ENCODE assay signal across 10 cellular contexts in genomic region chr19:2237869-2238153, GRCh38. TPM values are rescaled to one million over a fixed set of nuclear protein-coding genes. Genes with fewer than 3 reads are reported as not detected.
DNase-seq lines count a peak whose midpoint lies in the region; ATAC-seq, FAIRE-seq and TF ChIP-seq lines count a peak whose summit lies in the region.
"Had no signal": no experiment of that assay in that cellular context is flagged by ENCODE, and none has a peak within 500 bp of the region (broad histone marks: within the 10 kb centered on the region; RNA-seq: fewer than 3 reads in every experiment).

No MANE protein-coding gene starts in this region.

- H3K27ac ChIP-seq in left ventricle myocardium inferior (replicated peaks) (no peak overlapping the region), K562 (ENCODE audit: extremely low read depth, low read depth, low read length) (peak overlapping the region; percentile 98)

- H3K27ac Mint-ChIP-seq in mesothelial cell of epicardium: peak overlapping the region; percentile 95

- CTCF ChIA-PET in K562 (lab: Yijun Ruan, JAX; ENCODE audit: low intra/inter-chr PET ratio): no interaction called here

- peaks cover 14% of the 10 kb centered on the region for H3K36me3 ChIP-seq in left ventricle myocardium inferior
- peaks cover 58% of the 10 kb centered on the region; the same call in 2 of the 3 replicates for H3K36me3 ChIP-seq in K562 (ENCODE audit: control insufficient read depth, insufficient read depth, low read length)

- 4% methylated on average over 6 of the region's 6 CpGs for WGBS in K562 (ENCODE audit: insufficient coverage, low coverage, missing lambda C conversion rate)

- peak overlapping the region; percentile 90 to 98 for H3K9ac ChIP-seq in K562 (ENCODE audit: insufficient read depth in 1 of 2, low read depth in 2 of 2, low read length in 2 of 2)

- peaks cover 57% of the 10 kb centered on the region for H4K20me1 ChIP-seq in K562 (replicated peaks; ENCODE audit: control insufficient read depth, insufficient read depth, low read length)

- H3K4me1 ChIP-seq in left ventricle myocardium inferior (peaks cover 94% of the 10 kb centered on the region), K562 (replicated peaks in 1 of 2; ENCODE audit: control insufficient read depth in 2 of 2, insufficient read depth in 2 of 2, low read length in 2 of 2) (peaks cover 28 to 65% of the 10 kb centered on the region in 2 experiments)

- no peak for DNase-seq in left ventricle myocardium inferior
- DNase-seq in left cardiac atrium: no peak
- no peak for DNase-seq in K562 (ENCODE audit: extremely low read depth in 1 of 4, low spot score in 3 of 4)
- no peak for DNase-seq in mesothelial cell of epicardium (ENCODE audit: low spot score in 2 of 2, unreplicated experiment in 2 of 2)
- DNase-seq in amniotic stem cell (lab: John Stamatoyannopoulos, UW): no peak
- no peak for DNase-seq in germinal center (ENCODE audit: low spot score)
- DNase-seq in cerebellar nuclear complex (lab: John Stamatoyannopoulos, UW): no peak
- DNase-seq: DMS79 treated with DMSO at 0.1 percent for 48 hours had no signal

- no peak for TF ChIP-seq POLR2A in K562 (conservative IDR thresholded peaks at IDR 0.05)

- POLR2A ChIA-PET in K562 (lab: Yijun Ruan, JAX): interaction anchor here (0.6 to 4.8 kb wide), 6 partner anchors 9 to 200 kb away, joined by 3 to 86 read pairs (median 6); no protein-coding TSS in a partner anchor

- peaks cover 5% of the 10 kb centered on the region for H3K36me3 Mint-ChIP-seq in mesothelial cell of epicardium

- H3K4me1 Mint-ChIP-seq in mesothelial cell of epicardium: peaks cover 53% of the 10 kb centered on the region

- peak; percentile 40 for FAIRE-seq in K562 (lab: Jason Lieb, UNC)

- BruUV-seq in K562 (replicated peaks; lab: Mats Ljungman, UMichigan): no TSS peak

- H3K4me3 ChIP-seq in left ventricle myocardium inferior (peak overlapping the region; percentile 98), K562 (peak overlapping the region; percentile 97)

- intact Hi-C loops in left ventricle myocardium inferior (cut with micrococcal nuclease): no loop called here
- intact Hi-C loops in left cardiac atrium (cut with DNase I): loop anchor here (5.0 to 10.0 kb wide), 2 partner anchors 34 to 83 kb away; partner anchors contain the start of gene AP3D1 (in 2 of the 2)
- intact Hi-C loops in K562 (cut with micrococcal nuclease): loop anchor here (2.0 kb wide), 1 partner anchor 25 kb away; no protein-coding TSS in a partner anchor

- no peak overlapping the region for H2AFZ ChIP-seq in K562 (ENCODE audit: low read depth, low read length)

- H3K27me3 ChIP-seq in left ventricle myocardium inferior (ENCODE audit: low read depth) (no peaks in the 10 kb centered on the region), K562 (ENCODE audit: control insufficient read depth in 2 of 2, insufficient read depth in 2 of 2, low read length in 2 of 2) (no peaks in the 10 kb centered on the region)

- TF ChIP-seq EP300 in K562 (IDR thresholded peaks at IDR 0.05; ENCODE audit: low read length): no peak

- in situ Hi-C loops in K562 (cut with MboI): loop anchor here (5.0 to 10.0 kb wide), 3 partner anchors 34 to 159 kb away; no protein-coding TSS in a partner anchor

- ATAC-seq in left cardiac atrium (no peak), K562 (no peak), GM21825 (IDR thresholded peaks at IDR 0.05; ENCODE audit: unreplicated experiment) (no peak)

- no peak for TF ChIP-seq RAD21 in K562 (CRISPR knock-in tag; conservative IDR thresholded peaks at IDR 0.05 in 1 of 2, IDR thresholded peaks at IDR 0.05 in 1 of 2)

- peaks cover 19% of the 10 kb centered on the region for H3K9me1 ChIP-seq in K562 (ENCODE audit: control insufficient read depth, insufficient read depth, low read length)

- no peaks in the 10 kb centered on the region for H3K27me3 Mint-ChIP-seq in mesothelial cell of epicardium (ENCODE audit: low read depth)

- H3K9me3 Mint-ChIP-seq in mesothelial cell of epicardium: no peaks in the 10 kb centered on the region

- peak overlapping the region; percentile 87 for H3K4me3 Mint-ChIP-seq in mesothelial cell of epicardium

- H3K9me3 ChIP-seq in left ventricle myocardium inferior (replicated peaks) (no peaks in the 10 kb centered on the region), K562 (replicated peaks; ENCODE audit: control insufficient read depth, insufficient read depth, low read depth, low read length) (no peaks in the 10 kb centered on the region)

- H3K79me2 ChIP-seq in K562 (ENCODE audit: control insufficient read depth, insufficient read depth, low read length): peaks cover 95% of the 10 kb centered on the region

- TF ChIP-seq CTCF in left ventricle myocardium inferior (IDR thresholded peaks at IDR 0.05; ENCODE audit: borderline replicate concordance) (no peak), K562 (IDR thresholded peaks at IDR 0.05 in 2 of 3, conservative IDR thresholded peaks at IDR 0.05 in 1 of 3; ENCODE audit: insufficient read depth in 2 of 3, low read depth in 1 of 3, low read length in 3 of 3) (no peak), mesothelial cell of epicardium (IDR thresholded peaks at IDR 0.05; ENCODE audit: unreplicated experiment) (no peak)

- H3K4me2 ChIP-seq in K562 (ENCODE audit: insufficient read depth, low read length): peak overlapping the region; percentile 94

RNA-seq across cellular contexts. Expression of gene SF3A2, which starts 1.2 kb away (rescaled TPM):
- total RNA-seq in left ventricle myocardium inferior (28.7 TPM), left cardiac atrium (10 to 100 TPM; 28.8 to 34.4 TPM), K562 (2014; rRNA removed) (50.3 and 111 TPM in 2 replicates), K562 (2014; rRNA removed; fragmentation: Illumina TruSeq; extraction: Trizol) (4.5 and 5.8 TPM in 2 replicates), K562 (2015; rRNA removed; fragmentation: Illumina TruSeq; extraction: Trizol) (22.8 and 30.6 TPM in 2 replicates), K562 (2021) (181 and 194 TPM in 2 replicates), mesothelial cell of epicardium (142 to 156 TPM (median 146 TPM) in 3 replicates)
- 112 and 366 TPM in 2 replicates for total RNA-seq in K562 (2011; cell fraction: chromatin; rRNA removed; ENCODE audit: low replicate concordance)
- 303 and 373 TPM in 2 replicates for total RNA-seq in K562 (2011; cell fraction: nucleolus; rRNA removed)
- 182 TPM in 2 replicates for total RNA-seq in K562 (2011; cell fraction: nucleoplasm; rRNA removed)
- polyA plus RNA-seq in K562 (2011; rRNA removed) (7.9 and 21.0 TPM in 2 replicates), K562 (2014; fragmentation: Illumina TruSeq; extraction: Trizol) (44.6 and 119 TPM in 2 replicates), K562 (2014; fragmentation: Nextera tagmentation; extraction: Ambion mirVana) (under 1 TPM; 0.17 to 0.35 TPM), K562 (2014; rRNA removed) (45.9 and 46.7 TPM in 2 replicates)
- 11.3 and 12.6 TPM in 2 replicates for polyA plus RNA-seq in K562 (2011; cell fraction: cytosol; rRNA removed)
- polyA plus RNA-seq in K562 (2011; cell fraction: nucleus; rRNA removed): 164 and 237 TPM in 2 replicates
- polyA plus RNA-seq in K562 (2012): 142 and 173 TPM in 2 replicates
- 8.5 and 10.2 TPM in 2 replicates for polyA minus RNA-seq in K562 (2011; rRNA and poly(A)+ RNA removed)
- polyA minus RNA-seq in K562 (2011; cell fraction: cytosol; rRNA and poly(A)+ RNA removed): 49.6 and 76.1 TPM in 2 replicates
- polyA minus RNA-seq in K562 (2011; cell fraction: nucleus; rRNA and poly(A)+ RNA removed): 127 and 137 TPM in 2 replicates

RNA-seq across cellular contexts. Expression of gene PLEKHJ1, which starts 1.7 kb away (rescaled TPM):
- total RNA-seq in left ventricle myocardium inferior: 47.8 TPM
- total RNA-seq in left cardiac atrium: 10 to 100 TPM; 45.2 to 45.7 TPM
- 32.2 and 114 TPM in 2 replicates for total RNA-seq in K562 (2011; cell fraction: chromatin; rRNA removed; ENCODE audit: low replicate concordance)
- 171 and 174 TPM in 2 replicates for total RNA-seq in K562 (2011; cell fraction: nucleolus; rRNA removed)
- 85.7 and 89.1 TPM in 2 replicates for total RNA-seq in K562 (2011; cell fraction: nucleoplasm; rRNA removed)
- total RNA-seq in K562 (2014; rRNA removed): 176 and 229 TPM in 2 replicates
- total RNA-seq in K562 (2014; rRNA removed; fragmentation: Illumina TruSeq; extraction: Trizol): 55.6 and 55.7 TPM in 2 replicates
- 63.9 and 65.6 TPM in 2 replicates for total RNA-seq in K562 (2015; rRNA removed; fragmentation: Illumina TruSeq; extraction: Trizol)
- 127 and 140 TPM in 2 replicates for total RNA-seq in K562 (2021)
- 65.9 and 80.2 TPM in 2 replicates for polyA plus RNA-seq in K562 (2011; rRNA removed)
- polyA plus RNA-seq in K562 (2011; cell fraction: cytosol; rRNA removed): 131 and 202 TPM in 2 replicates
- polyA plus RNA-seq in K562 (2011; cell fraction: nucleus; rRNA removed): 161 and 204 TPM in 2 replicates
- 127 and 153 TPM in 2 replicates for polyA plus RNA-seq in K562 (2012)
- 45.9 and 72.0 TPM in 2 replicates for polyA plus RNA-seq in K562 (2014; fragmentation: Illumina TruSeq; extraction: Trizol)
- 1 to 10 TPM; 1.5 to 6.8 TPM for polyA plus RNA-seq in K562 (2014; fragmentation: Nextera tagmentation; extraction: Ambion mirVana)
- 188 and 193 TPM in 2 replicates for polyA plus RNA-seq in K562 (2014; rRNA removed)
- polyA minus RNA-seq in K562 (2011; rRNA and poly(A)+ RNA removed): 12.0 and 14.7 TPM in 2 replicates
- 24.0 and 24.1 TPM in 2 replicates for polyA minus RNA-seq in K562 (2011; cell fraction: cytosol; rRNA and poly(A)+ RNA removed)
- 31.9 and 32.4 TPM in 2 replicates for polyA minus RNA-seq in K562 (2011; cell fraction: nucleus; rRNA and poly(A)+ RNA removed)
- total RNA-seq in mesothelial cell of epicardium: 73.4 to 75.6 TPM (median 73.8 TPM) in 3 replicates

RNA-seq across cellular contexts. Expression of gene AMH, which starts 11.3 kb away (rescaled TPM):
- 1.1 TPM for total RNA-seq in left ventricle myocardium inferior
- total RNA-seq in left cardiac atrium: 1 to 10 TPM in 1 of 2 donors, under 1 TPM in 1; 0.80 to 1.6 TPM
- 14.5 and 62.7 TPM in 2 replicates for total RNA-seq in K562 (2011; cell fraction: chromatin; rRNA removed; ENCODE audit: low replicate concordance)
- 48.8 and 60.2 TPM in 2 replicates for total RNA-seq in K562 (2011; cell fraction: nucleolus; rRNA removed)
- 25.7 and 35.6 TPM in 2 replicates for total RNA-seq in K562 (2011; cell fraction: nucleoplasm; rRNA removed)
- total RNA-seq in K562 (2014; rRNA removed): 9.4 and 10.7 TPM in 2 replicates
- 0.13 and 0.29 TPM in 2 replicates for total RNA-seq in K562 (2014; rRNA removed; fragmentation: Illumina TruSeq; extraction: Trizol)
- 2.6 and 3.5 TPM in 2 replicates for total RNA-seq in K562 (2015; rRNA removed; fragmentation: Illumina TruSeq; extraction: Trizol)
- 22.2 and 27.4 TPM in 2 replicates for total RNA-seq in K562 (2021)
- 1.7 and 3.6 TPM in 2 replicates for polyA plus RNA-seq in K562 (2011; rRNA removed)
- polyA plus RNA-seq in K562 (2011; cell fraction: cytosol; rRNA removed): 2.2 and 9.1 TPM in 2 replicates
- 52.0 and 130 TPM in 2 replicates for polyA plus RNA-seq in K562 (2011; cell fraction: nucleus; rRNA removed)
- polyA plus RNA-seq in K562 (2012): 14.9 and 33.7 TPM in 2 replicates
- 1.5 and 4.0 TPM in 2 replicates for polyA plus RNA-seq in K562 (2014; fragmentation: Illumina TruSeq; extraction: Trizol)
- not detected for polyA plus RNA-seq in K562 (2014; fragmentation: Nextera tagmentation; extraction: Ambion mirVana)
- 19.2 and 23.6 TPM in 2 replicates for polyA plus RNA-seq in K562 (2014; rRNA removed)
- 0.09 and 0.18 TPM in 2 replicates for polyA minus RNA-seq in K562 (2011; rRNA and poly(A)+ RNA removed)
- polyA minus RNA-seq in K562 (2011; cell fraction: cytosol; rRNA and poly(A)+ RNA removed): 2.0 and 3.7 TPM in 2 replicates
- 5.4 and 8.2 TPM in 2 replicates for polyA minus RNA-seq in K562 (2011; cell fraction: nucleus; rRNA and poly(A)+ RNA removed)
- total RNA-seq in mesothelial cell of epicardium: 42.4 to 50.1 TPM (median 44.5 TPM) in 3 replicates

RNA-seq across cellular contexts. Expression of gene JSRP1, which starts 18.4 kb away (rescaled TPM):
- total RNA-seq in left ventricle myocardium inferior: 0.36 TPM
- under 1 TPM in 1 of 2 donors, not detected in 1; 0.27 TPM for total RNA-seq in left cardiac atrium
- total RNA-seq in K562 (2011; cell fraction: chromatin; rRNA removed; ENCODE audit: low replicate concordance): 1.7 TPM in 1 of 2 replicates, not detected in the other
- 0.92 TPM in 1 of 2 replicates, not detected in the other for total RNA-seq in K562 (2011; cell fraction: nucleolus; rRNA removed)
- total RNA-seq in K562 (2011; cell fraction: nucleoplasm; rRNA removed): 2.7 TPM in 1 of 2 replicates, not detected in the other
- total RNA-seq in K562 (2014; rRNA removed): 0.29 TPM in 1 of 2 replicates, not detected in the other
- total RNA-seq in K562 (2014; rRNA removed; fragmentation: Illumina TruSeq; extraction: Trizol): 0.40 and 0.45 TPM in 2 replicates
- total RNA-seq in K562 (2015; rRNA removed; fragmentation: Illumina TruSeq; extraction: Trizol): 0.51 and 0.57 TPM in 2 replicates
- total RNA-seq in K562 (2021): 0.58 and 0.78 TPM in 2 replicates
- polyA plus RNA-seq in K562 (2011; rRNA removed): not detected in 2 replicates
- 0.09 TPM in 1 of 2 replicates, not detected in the other for polyA plus RNA-seq in K562 (2011; cell fraction: cytosol; rRNA removed)
- 0.58 TPM in 1 of 2 replicates, not detected in the other for polyA plus RNA-seq in K562 (2011; cell fraction: nucleus; rRNA removed)
- 2.3 and 2.7 TPM in 2 replicates for polyA plus RNA-seq in K562 (2012)
- not detected in 2 replicates for polyA plus RNA-seq in K562 (2014; fragmentation: Illumina TruSeq; extraction: Trizol)
- under 1 TPM in 1 of 2 experiments, not detected in 1; 0.08 TPM for polyA plus RNA-seq in K562 (2014; fragmentation: Nextera tagmentation; extraction: Ambion mirVana)
- polyA plus RNA-seq in K562 (2014; rRNA removed): 1.2 and 2.1 TPM in 2 replicates
- polyA minus RNA-seq in K562 (2011; rRNA and poly(A)+ RNA removed): 0.63 TPM in 1 of 2 replicates, not detected in the other
- polyA minus RNA-seq in K562 (2011; cell fraction: cytosol; rRNA and poly(A)+ RNA removed): not detected in 2 replicates
- polyA minus RNA-seq in K562 (2011; cell fraction: nucleus; rRNA and poly(A)+ RNA removed): 1.00 TPM in 1 of 2 replicates, not detected in the other
- total RNA-seq in mesothelial cell of epicardium: 0.80 TPM in 1 of 3 replicates, not detected in the others

RNA-seq across cellular contexts. Expression of gene PEAK3, which starts 44.2 kb away (rescaled TPM):
- total RNA-seq in left ventricle myocardium inferior (0.77 TPM), left cardiac atrium (1 to 10 TPM; 1.0 to 2.3 TPM), K562 (2014; rRNA removed) (0.16 TPM in 1 of 2 replicates, not detected in the other), K562 (2014; rRNA removed; fragmentation: Illumina TruSeq; extraction: Trizol) (not detected in 2 replicates), K562 (2015; rRNA removed; fragmentation: Illumina TruSeq; extraction: Trizol) (not detected in 2 replicates), K562 (2021) (0.13 and 0.40 TPM in 2 replicates), mesothelial cell of epicardium (0.11 TPM in 1 of 3 replicates, not detected in the others)
- 0.49 TPM in 1 of 2 replicates, not detected in the other for total RNA-seq in K562 (2011; cell fraction: chromatin; rRNA removed; ENCODE audit: low replicate concordance)
- 0.17 TPM in 1 of 2 replicates, not detected in the other for total RNA-seq in K562 (2011; cell fraction: nucleolus; rRNA removed)
- total RNA-seq in K562 (2011; cell fraction: nucleoplasm; rRNA removed): not detected in 2 replicates
- polyA plus RNA-seq in K562 (2011; rRNA removed) (0.03 TPM in 1 of 2 replicates, not detected in the other), K562 (2014; fragmentation: Illumina TruSeq; extraction: Trizol) (0.06 TPM in 1 of 2 replicates, not detected in the other), K562 (2014; fragmentation: Nextera tagmentation; extraction: Ambion mirVana) (not detected), K562 (2014; rRNA removed) (0.07 TPM in 1 of 2 replicates, not detected in the other)
- polyA plus RNA-seq in K562 (2011; cell fraction: cytosol; rRNA removed): not detected in 2 replicates
- polyA plus RNA-seq in K562 (2011; cell fraction: nucleus; rRNA removed): 0.10 TPM in 1 of 2 replicates, not detected in the other
- polyA plus RNA-seq in K562 (2012): 0.27 and 0.66 TPM in 2 replicates
- not detected in 2 replicates for polyA minus RNA-seq in K562 (2011; rRNA and poly(A)+ RNA removed)
- polyA minus RNA-seq in K562 (2011; cell fraction: cytosol; rRNA and poly(A)+ RNA removed): not detected in 2 replicates
- polyA minus RNA-seq in K562 (2011; cell fraction: nucleus; rRNA and poly(A)+ RNA removed): 0.11 and 0.13 TPM in 2 replicates
- total RNA-seq: glomerular endothelial cell had no signal
